In genomic region chr20:41086402-41087324, GRCh38 we compare ENCODE assay signal across 1 cellular context.
TF ChIP-seq lines count a peak whose summit lies in the region.

No MANE protein-coding gene starts in this region.

TF ChIP-seq in K562, 482 proteins besides CTCF, POLR2A, EP300 and RAD21 (continued from another document and continues in another):
- no peak for TF ChIP-seq USF2 (CRISPR knock-in tag; IDR thresholded peaks at IDR 0.05)
- TF ChIP-seq KLF13 (tag; IDR thresholded peaks at IDR 0.05; ENCODE audit: borderline replicate concordance, low read depth): no peak
- no peak for TF ChIP-seq TFE3 (CRISPR knock-in tag; IDR thresholded peaks at IDR 0.05)
- no peak for TF ChIP-seq ZFP1 (CRISPR knock-in tag; IDR thresholded peaks at IDR 0.05)
- no peak for TF ChIP-seq ZNF668 (CRISPR knock-in tag; IDR thresholded peaks at IDR 0.05)
- no peak for TF ChIP-seq BACH1 (tag; IDR thresholded peaks at IDR 0.05)
- peak; percentile 83 for TF ChIP-seq SMARCC2 (IDR thresholded peaks at IDR 0.05; ENCODE audit: low read depth)
- TF ChIP-seq VEZF1 (CRISPR knock-in tag; IDR thresholded peaks at IDR 0.05): peak; percentile 49; the same call in 1 of the 2 replicates
- TF ChIP-seq IRF2 (CRISPR knock-in tag; IDR thresholded peaks at IDR 0.05): no peak
- no peak for TF ChIP-seq PURB (CRISPR knock-in tag; IDR thresholded peaks at IDR 0.05; ENCODE audit: low read depth)
- no peak for TF ChIP-seq ZBTB33 (CRISPR knock-in tag; IDR thresholded peaks at IDR 0.05)
- TF ChIP-seq ZNF644 (tag; IDR thresholded peaks at IDR 0.05; ENCODE audit: low read depth): no peak
- TF ChIP-seq TGIF2 (CRISPR knock-in tag; IDR thresholded peaks at IDR 0.05): no peak
- TF ChIP-seq IFI16 (CRISPR knock-in tag; IDR thresholded peaks at IDR 0.05): no peak
- TF ChIP-seq CHD7 (IDR thresholded peaks at IDR 0.05; ENCODE audit: low read depth, low read length): no peak
- 0 out of 2 replicates have a peak, but pooled peaks have one; percentile 33 for TF ChIP-seq MTA1 (IDR thresholded peaks at IDR 0.05; ENCODE audit: borderline replicate concordance)
- TF ChIP-seq ZNF764 (CRISPR knock-in tag; IDR thresholded peaks at IDR 0.05; ENCODE audit: low read depth): no peak
- TF ChIP-seq BRCA1 (IDR thresholded peaks at IDR 0.05): no peak
- no peak for TF ChIP-seq BRCA1 (CRISPR knock-in tag; IDR thresholded peaks at IDR 0.05)
- no peak for TF ChIP-seq U2AF2 (optimal IDR thresholded peaks at IDR 0.05; ENCODE audit: low read depth, low read length)
- peak; percentile 15 for TF ChIP-seq HDAC3 (IDR thresholded peaks at IDR 0.05; ENCODE audit: borderline replicate concordance, partially characterized antibody)
- TF ChIP-seq ZNF282 (CRISPR knock-in tag; IDR thresholded peaks at IDR 0.05): no peak
- no peak for TF ChIP-seq ZNF274 (IDR thresholded peaks at IDR 0.05; ENCODE audit: borderline replicate concordance, low read depth, low read length)
- TF ChIP-seq DDX20 (tag; IDR thresholded peaks at IDR 0.05; ENCODE audit: low read depth): no peak
- TF ChIP-seq HNRNPUL1 (IDR thresholded peaks at IDR 0.05; ENCODE audit: low read length): no peak
- no peak for TF ChIP-seq XRCC5 (IDR thresholded peaks at IDR 0.05; ENCODE audit: low read depth, low read length)
- no peak for TF ChIP-seq THAP12 (CRISPR knock-in tag; IDR thresholded peaks at IDR 0.05)
- TF ChIP-seq SMARCA4 (IDR thresholded peaks at IDR 0.05): peak; percentile 91
- no peak for TF ChIP-seq HMGXB4 (CRISPR knock-in tag; IDR thresholded peaks at IDR 0.05)
- TF ChIP-seq TAF1 (IDR thresholded peaks at IDR 0.05; ENCODE audit: control insufficient read depth, extremely low read depth, insufficient read depth, low read length, severe bottlenecking): no peak
- peak; percentile 32 for TF ChIP-seq ZFP36 (IDR thresholded peaks at IDR 0.05; ENCODE audit: low read depth, low read length, partially characterized antibody)
- no peak for TF ChIP-seq ZNF24 (IDR thresholded peaks at IDR 0.05)
- TF ChIP-seq MED1 (CRISPR knock-in tag; IDR thresholded peaks at IDR 0.05; ENCODE audit: borderline replicate concordance): no peak
- TF ChIP-seq DNMT1 (IDR thresholded peaks at IDR 0.05): no peak
- TF ChIP-seq SRF (CRISPR knock-in tag; IDR thresholded peaks at IDR 0.05): peak in 1 of 2 experiments; percentile 79; a peak in 2 of 4 replicates
- TF ChIP-seq MBD2 (IDR thresholded peaks at IDR 0.05; ENCODE audit: borderline replicate concordance, low read depth): 0 out of 2 replicates have a peak, but pooled peaks have one; percentile 33
- TF ChIP-seq POLR2G (IDR thresholded peaks at IDR 0.05; ENCODE audit: low read depth, low read length): no peak
